8 cellular contexts compared by ENCODE assay signal in the genomic region with DNA sequence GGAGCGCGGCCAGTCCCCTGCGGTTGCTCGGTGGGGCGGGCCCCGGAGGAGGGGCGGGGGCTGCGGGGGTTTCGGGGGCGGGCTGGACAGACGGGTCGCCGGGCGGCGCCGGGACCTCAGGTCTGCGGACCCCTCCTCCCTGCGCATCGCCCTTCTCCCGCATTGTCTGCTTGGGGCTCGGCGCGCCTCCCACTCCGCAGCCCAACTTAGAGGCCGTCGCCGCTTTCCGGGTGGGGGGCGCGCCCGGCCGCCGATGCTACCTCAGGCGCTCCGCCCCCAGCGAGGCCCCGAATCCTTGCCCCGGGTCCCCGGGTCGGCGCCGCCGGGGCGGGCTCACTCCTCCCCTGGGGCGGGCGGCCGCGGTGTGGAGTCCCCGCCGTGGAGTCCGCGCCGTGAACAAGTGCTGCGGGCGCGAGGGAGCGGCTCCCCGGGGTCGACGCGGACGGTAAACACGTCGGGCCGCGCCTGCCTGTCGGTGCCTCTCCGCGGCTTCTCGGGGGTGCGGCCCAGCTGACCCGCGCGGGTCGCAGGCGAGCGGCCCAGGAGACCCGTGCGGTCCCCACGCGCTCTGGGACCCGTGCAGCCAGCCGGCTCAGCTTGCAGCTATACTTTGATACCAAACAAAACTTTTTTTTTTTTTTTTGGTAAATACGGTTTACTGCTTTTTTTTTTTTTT.
DNase-seq lines count a peak whose midpoint lies in the region; ATAC-seq lines count a peak whose summit lies in the region.

No MANE protein-coding gene starts in this region.

- DNase-seq in NCI-H2171 treated with DMSO at 0.1 percent for 48 hours (lab: John Stamatoyannopoulos, UW): peak; percentile 25
- no peak for DNase-seq in NCI-H2171 (lab: John Stamatoyannopoulos, UW)
- peak; percentile 64 for DNase-seq in SW480 (ENCODE audit: low spot score)
- peak; percentile 39 for DNase-seq in amniotic stem cell (lab: John Stamatoyannopoulos, UW)
- peak; percentile 72 for DNase-seq in stimulated activated CD4-positive, alpha-beta T cell treated with anti-CD3 and anti-CD28 coated beads, Interleukin-15, amount 100 ng/mL, for 24 hours
- DNase-seq in NCI-H510A treated with DMSO at 0.1 percent for 48 hours (lab: John Stamatoyannopoulos, UW): no peak

- peak; percentile 53 for ATAC-seq in HG03045 (IDR thresholded peaks at IDR 0.05; ENCODE audit: unreplicated experiment)

- no peaks in the 10 kb centered on the region for H3K9me3 ChIP-seq in iPS-18c (ENCODE audit: control insufficient read depth, insufficient read depth, low read length)

- peak overlapping the region; percentile 82 for H3K4me3 ChIP-seq in iPS-18c (ENCODE audit: insufficient read depth, low read depth, low read length)

Comparison
In these comparisons a context has a peak if more than half of its experiments do, and no peak if none do; other contexts are left out.
1. DNase-seq: peak in NCI-H2171 treated with DMSO at 0.1 percent for 48 hours (single experiment), SW480 (single experiment), amniotic stem cell (single experiment) and stimulated activated CD4-positive, alpha-beta T cell treated with anti-CD3 and anti-CD28 coated beads, Interleukin-15, amount 100 ng/mL, for 24 hours (single experiment); none in NCI-H2171 (single experiment) and NCI-H510A treated with DMSO at 0.1 percent for 48 hours (single experiment).